8 cellular contexts compared by ENCODE assay signal in the genomic region with DNA sequence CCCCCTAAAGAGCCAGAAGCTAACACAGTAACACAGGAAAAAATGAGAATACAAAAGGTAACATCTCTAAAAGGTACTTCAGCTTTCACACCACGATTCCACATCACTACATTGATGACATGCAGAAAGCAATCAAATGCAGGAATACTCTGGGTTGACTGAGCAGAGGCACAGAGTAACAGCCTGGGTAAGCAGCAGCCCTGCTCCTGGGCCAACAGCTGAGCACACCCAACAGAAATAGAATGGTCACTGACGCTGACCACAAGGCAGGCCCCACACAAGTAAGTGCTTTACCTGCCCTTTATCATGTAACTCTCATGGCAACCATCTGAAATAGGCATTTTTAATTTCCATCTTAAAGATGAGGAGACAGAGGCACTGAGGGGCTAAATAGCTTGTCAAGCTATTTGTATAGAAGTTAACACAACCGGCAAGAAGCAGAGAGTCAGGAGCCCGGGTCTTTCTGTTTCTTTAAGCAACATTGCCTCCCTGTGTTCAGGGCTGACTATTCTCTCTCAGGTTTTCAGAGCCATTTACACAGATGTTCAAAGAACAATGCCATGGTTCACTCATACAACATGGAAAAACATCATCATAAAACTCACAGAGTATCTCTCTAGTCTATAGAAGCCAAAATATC.
DNase-seq lines count a peak whose midpoint lies in the region; ATAC-seq lines count a peak whose summit lies in the region.

No MANE protein-coding gene starts in this region.

- POLR2A ChIA-PET in activated CD4-positive, alpha-beta memory T cell treated with anti-CD3 and anti-CD28 coated beads for 36 hours (lab: Charles Lee) = no interaction called here

- no peaks in the 10 kb centered on the region for H3K36me3 Mint-ChIP-seq in activated CD4-positive, alpha-beta memory T cell treated with anti-CD3 and anti-CD28 coated beads for 36 hours
- H3K36me3 Mint-ChIP-seq in stimulated activated memory B cell treated with anti-CD40 and anti-IgM and Interleukin-4, amounts not matched to agents 10 μg/mL and 1 μg/mL and 100 μg/mL, for 72 hours = no peaks in the 10 kb centered on the region

- intact Hi-C loops in activated CD4-positive, alpha-beta memory T cell treated with anti-CD3 and anti-CD28 coated beads for 36 hours (cut with micrococcal nuclease) = loop anchor here (1.0 to 5.0 kb wide), 4 partner anchors 49 to 861 kb away; no protein-coding TSS in a partner anchor

- no peak for ATAC-seq in GM19397 (IDR thresholded peaks at IDR 0.05; ENCODE audit: unreplicated experiment)
- ATAC-seq in stimulated activated memory B cell treated with anti-CD40 and anti-IgM and Interleukin-4, amounts not matched to agents 10 μg/mL and 1 μg/mL and 100 μg/mL, for 72 hours = no peak

- no peaks in the 10 kb centered on the region for H3K9me3 Mint-ChIP-seq in activated CD4-positive, alpha-beta memory T cell treated with anti-CD3 and anti-CD28 coated beads for 36 hours
- H3K9me3 Mint-ChIP-seq in stimulated activated memory B cell treated with anti-CD40 and anti-IgM and Interleukin-4, amounts not matched to agents 10 μg/mL and 1 μg/mL and 100 μg/mL, for 72 hours = no peaks in the 10 kb centered on the region

- H3K27ac Mint-ChIP-seq in activated CD4-positive, alpha-beta memory T cell treated with anti-CD3 and anti-CD28 coated beads for 36 hours = no peak overlapping the region
- H3K27ac Mint-ChIP-seq in stimulated activated memory B cell treated with anti-CD40 and anti-IgM and Interleukin-4, amounts not matched to agents 10 μg/mL and 1 μg/mL and 100 μg/mL, for 72 hours = no peak overlapping the region

- no peaks in the 10 kb centered on the region for H3K27me3 Mint-ChIP-seq in activated CD4-positive, alpha-beta memory T cell treated with anti-CD3 and anti-CD28 coated beads for 36 hours
- peaks cover 16% of the 10 kb centered on the region for H3K27me3 Mint-ChIP-seq in stimulated activated memory B cell treated with anti-CD40 and anti-IgM and Interleukin-4, amounts not matched to agents 10 μg/mL and 1 μg/mL and 100 μg/mL, for 72 hours

- CTCF ChIA-PET in activated CD4-positive, alpha-beta memory T cell treated with anti-CD3 and anti-CD28 coated beads for 36 hours (lab: Charles Lee) = interaction anchor here (0.6 to 1.9 kb wide), 15 partner anchors 10 to 1053 kb away, joined by 3 to 10 read pairs (median 3); no protein-coding TSS in a partner anchor

- no peak overlapping the region for H3K4me3 Mint-ChIP-seq in activated CD4-positive, alpha-beta memory T cell treated with anti-CD3 and anti-CD28 coated beads for 36 hours
- no peak overlapping the region for H3K4me3 Mint-ChIP-seq in stimulated activated memory B cell treated with anti-CD40 and anti-IgM and Interleukin-4, amounts not matched to agents 10 μg/mL and 1 μg/mL and 100 μg/mL, for 72 hours

- H3K4me1 Mint-ChIP-seq in activated CD4-positive, alpha-beta memory T cell treated with anti-CD3 and anti-CD28 coated beads for 36 hours (ENCODE audit: low read depth) = peaks cover 13% of the 10 kb centered on the region
- peaks cover 6% of the 10 kb centered on the region for H3K4me1 Mint-ChIP-seq in stimulated activated memory B cell treated with anti-CD40 and anti-IgM and Interleukin-4, amounts not matched to agents 10 μg/mL and 1 μg/mL and 100 μg/mL, for 72 hours

- DNase-seq in NCI-H1105 treated with DMSO at 0.1 percent for 48 hours (lab: John Stamatoyannopoulos, UW) (peak; percentile 36), NCI-H1105 (lab: John Stamatoyannopoulos, UW) (no peak), MV-4-11 (lab: John Stamatoyannopoulos, UW) (peak; percentile 36), fibroblast of peridontal ligament (ENCODE audit: extremely low read depth) (peak; percentile 82), renal cortical epithelial cell (ENCODE audit: low read depth) (peak; percentile 64)
- peak; percentile 47 for DNase-seq in activated CD4-positive, alpha-beta memory T cell treated with anti-CD3 and anti-CD28 coated beads for 36 hours
